Comparison of ENCODE assay signal across 8 cellular contexts in the genomic region with DNA sequence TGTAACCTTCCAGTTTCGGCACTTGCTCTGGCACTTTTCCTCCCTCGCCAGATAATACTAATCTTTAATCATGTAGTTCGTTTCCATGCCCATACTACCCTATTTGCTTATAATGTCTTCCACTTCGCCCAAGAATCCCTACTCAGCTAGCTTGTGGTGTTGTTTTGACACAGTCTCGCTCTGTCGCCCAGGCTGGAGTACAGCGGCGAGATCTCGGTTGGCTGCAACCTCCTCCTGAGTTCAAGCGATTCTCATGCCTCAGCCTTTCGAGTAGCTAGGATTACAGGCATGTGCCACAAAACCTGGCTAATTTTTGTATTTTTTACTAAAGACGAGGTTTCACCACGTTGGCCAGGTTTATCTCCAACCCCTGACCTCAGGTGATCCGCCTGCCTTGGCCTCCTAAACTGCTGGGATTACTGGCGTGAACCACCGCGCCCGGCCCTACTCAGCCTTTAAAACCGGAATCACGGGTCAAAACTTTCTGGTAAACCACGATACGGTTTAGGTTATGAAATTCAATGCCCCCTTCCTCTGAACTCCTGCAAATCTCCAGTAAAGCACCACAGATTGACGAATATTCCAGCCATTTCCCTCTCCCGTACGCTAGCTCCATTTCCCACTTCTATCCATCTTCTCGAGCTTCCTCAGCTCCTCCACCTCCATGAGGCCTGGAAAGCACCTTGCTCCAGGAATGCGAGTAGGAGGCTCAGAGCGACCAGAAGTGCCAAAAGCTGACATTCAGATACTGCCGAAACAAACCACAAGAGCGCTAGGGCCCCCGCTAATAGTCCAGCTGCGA. TPM values are rescaled to one million over a fixed set of nuclear protein-coding genes. Genes with fewer than 3 reads are reported as not detected.
A peak's percentile ranks its signal among the peaks of the same experiment; 100 is the strongest.
DNase-seq lines count a peak whose midpoint lies in the region; ATAC-seq and TF ChIP-seq lines count a peak whose summit lies in the region.

No MANE protein-coding gene starts in this region.

- H3K9me3 ChIP-seq in Caco-2 = no peaks in the 10 kb centered on the region
- no peaks in the 10 kb centered on the region for H3K9me3 ChIP-seq in esophagus squamous epithelium
- H3K9me3 ChIP-seq in parathyroid adenoma (ENCODE audit: control insufficient read depth, low read length) = no peaks in the 10 kb centered on the region

- peaks cover 7% of the 10 kb centered on the region for H3K4me1 Mint-ChIP-seq in Caco-2 (ENCODE audit: low read depth, unreplicated experiment)

- peaks cover 11% of the 10 kb centered on the region; the same call in 1 of the 2 replicates for H3K4me1 ChIP-seq in Caco-2
- peaks cover 13 to 24% (median 18%) of the 10 kb centered on the region in 3 donors for H3K4me1 ChIP-seq in esophagus squamous epithelium
- H3K4me1 ChIP-seq in parathyroid adenoma = peaks cover 3% of the 10 kb centered on the region

- H3K9me3 Mint-ChIP-seq in Caco-2 (ENCODE audit: unreplicated experiment) = no peaks in the 10 kb centered on the region

- H2AFZ ChIP-seq in parathyroid adenoma = peak overlapping the region; percentile 93

- TF ChIP-seq POLR2A in esophagus squamous epithelium (IDR thresholded peaks at IDR 0.05) = no peak

- H3K36me3 Mint-ChIP-seq in Caco-2 (ENCODE audit: insufficient read depth, unreplicated experiment) = peaks cover 33% of the 10 kb centered on the region

- peak overlapping the region; percentile 92 for H3K4me3 Mint-ChIP-seq in Caco-2 (ENCODE audit: unreplicated experiment)

- DNase-seq in Caco-2 = no peak
- peak; percentile 44 for DNase-seq in RPMI8226
- DNase-seq in esophagus squamous epithelium (lab: John Stamatoyannopoulos, UW) = no peak
- DNase-seq in NCI-H128 (lab: John Stamatoyannopoulos, UW; ENCODE audit: unreplicated experiment) = no peak
- no peak for DNase-seq in activated effector memory CD4-positive, alpha-beta T cell treated with Interleukin-2 at 50 U/mL for 16 hours
- no peak for DNase-seq in NCI-H748 (lab: John Stamatoyannopoulos, UW; ENCODE audit: unreplicated experiment)

- no peak for TF ChIP-seq CTCF in Caco-2 (IDR thresholded peaks at IDR 0.05; ENCODE audit: insufficient read depth in 1 of 2, low read depth in 1 of 2, low read length in 1 of 2, severe bottlenecking in 1 of 2, unreplicated experiment in 1 of 2)
- TF ChIP-seq CTCF in esophagus squamous epithelium (IDR thresholded peaks at IDR 0.05) = no peak
- TF ChIP-seq CTCF in parathyroid adenoma (IDR thresholded peaks at IDR 0.05) = no peak

- CTCF ChIA-PET in Caco-2 (lab: Charles Lee) = interaction anchor here (0.6 to 1.8 kb wide), 8 partner anchors 32 to 237 kb away, joined by 3 to 10 read pairs (median 4); a partner anchor contains a TSS

- H3K27me3 ChIP-seq in Caco-2 (replicated peaks; ENCODE audit: control insufficient read depth, insufficient read depth, low read length) (no peaks in the 10 kb centered on the region), esophagus squamous epithelium (no peaks in the 10 kb centered on the region), parathyroid adenoma (ENCODE audit: control insufficient read depth, insufficient read depth, low read length) (no peaks in the 10 kb centered on the region)

- H3K79me2 ChIP-seq in parathyroid adenoma = no peaks in the 10 kb centered on the region

- POLR2A ChIA-PET in Caco-2 (lab: Charles Lee) = interaction anchor here (0.6 to 1.9 kb wide), 9 partner anchors 13 to 590 kb away, joined by 3 to 10 read pairs (median 5); a partner anchor contains a TSS

- intact Hi-C loops in Caco-2 (cut with micrococcal nuclease; ENCODE audit: unreplicated experiment) (loop anchor here (5.0 to 10.0 kb wide), 2 partner anchors 102 to 201 kb away; a partner anchor contains a TSS), esophagus squamous epithelium (cut with DNase I) (no loop called here)

- BruUV-seq in Caco-2 (replicated peaks; lab: Mats Ljungman, UMichigan) = TSS peak; percentile 73

- no peak overlapping the region for H3K9ac ChIP-seq in parathyroid adenoma

- H3K27ac ChIP-seq in esophagus squamous epithelium = peak overlapping the region; percentile 97 to 100 (median 99)
- peak overlapping the region; percentile 95 for H3K27ac ChIP-seq in parathyroid adenoma

- peak overlapping the region; percentile 99 for H3K27ac Mint-ChIP-seq in Caco-2 (ENCODE audit: unreplicated experiment)

- H3K4me3 ChIP-seq in Caco-2 (ENCODE audit: low read depth, low read length) (peak overlapping the region; percentile 83), esophagus squamous epithelium (peak overlapping the region; percentile 65 to 86 (median 80)), parathyroid adenoma (ENCODE audit: low read depth, low read length) (peak overlapping the region; percentile 95)

- peak; percentile 3 for ATAC-seq in GM21619 (IDR thresholded peaks at IDR 0.05; ENCODE audit: unreplicated experiment)

- no peaks in the 10 kb centered on the region for H3K36me3 ChIP-seq in Caco-2 (ENCODE audit: control insufficient read depth, insufficient read depth, low read length)
- H3K36me3 ChIP-seq in esophagus squamous epithelium = peaks cover 0 to 31% (median 4%) of the 10 kb centered on the region in 3 donors
- no peaks in the 10 kb centered on the region for H3K36me3 ChIP-seq in parathyroid adenoma (ENCODE audit: control insufficient read depth, insufficient read depth, low read length)

- H3K27me3 Mint-ChIP-seq in Caco-2 (ENCODE audit: insufficient read depth, unreplicated experiment) = no peaks in the 10 kb centered on the region

- 25 to 28% methylated on average over 27 to 31 of the region's 32 CpGs for WGBS in esophagus squamous epithelium, 2 donors

- H3K4me2 ChIP-seq in parathyroid adenoma (ENCODE audit: low read length) = peak overlapping the region; percentile 93

RNA-seq across cellular contexts. Expression of a gene that starts 0.9 kb away (rescaled TPM):
- total RNA-seq in Caco-2 (2022) (37.8 and 47.0 TPM in 2 replicates), esophagus squamous epithelium (1 to 10 TPM; 1.9 to 8.5 (median 4.5) TPM)
